In genomic region chr11:9862981-9863380, GRCh38 we compare ENCODE assay signal across 20 cellular contexts.
DNase-seq lines count a peak whose midpoint lies in the region; ATAC-seq and TF ChIP-seq lines count a peak whose summit lies in the region.
"Had no signal": no experiment of that assay in that cellular context is flagged by ENCODE, and none has a peak within 500 bp of the region (broad histone marks: within the 10 kb centered on the region; RNA-seq: fewer than 3 reads in every experiment).

No MANE protein-coding gene starts in this region.

- H4K20me1 ChIP-seq in GM23338 (replicated peaks; ENCODE audit: insufficient read depth) (no peaks in the 10 kb centered on the region), osteoblast (ENCODE audit: insufficient read depth, low read length) (no peaks in the 10 kb centered on the region)

- intact Hi-C loops in activated CD4-positive, alpha-beta memory T cell treated with anti-CD3 and anti-CD28 coated beads for 36 hours (cut with micrococcal nuclease), result loop anchor here (1.0 to 5.0 kb wide), 4 partner anchors 110 to 460 kb away; no protein-coding TSS in a partner anchor

- H3K27me3 Mint-ChIP-seq in GM23338 (ENCODE audit: insufficient read depth, low read depth, poor library complexity), result no peaks in the 10 kb centered on the region
- no peaks in the 10 kb centered on the region for H3K27me3 Mint-ChIP-seq in activated CD4-positive, alpha-beta memory T cell treated with anti-CD3 and anti-CD28 coated beads for 36 hours
- H3K27me3 Mint-ChIP-seq: activated naive CD8-positive, alpha-beta T cell treated with anti-CD3 and anti-CD28 coated beads, Interleukin-2, amount 50 U/mL, for 24 hours had no signal

- H3K4me2 ChIP-seq in GM23338, result peak overlapping the region; percentile 22; the same call in 1 of the 2 replicates
- H3K4me2 ChIP-seq in osteoblast (ENCODE audit: insufficient read depth, low read length), result no peak overlapping the region
- H3K4me2 ChIP-seq: KMS-11 had no signal

- H3K27ac Mint-ChIP-seq in GM23338, result peak overlapping the region; percentile 81
- H3K27ac Mint-ChIP-seq in activated CD4-positive, alpha-beta memory T cell treated with anti-CD3 and anti-CD28 coated beads for 36 hours, result no peak overlapping the region
- H3K27ac Mint-ChIP-seq: activated naive CD8-positive, alpha-beta T cell treated with anti-CD3 and anti-CD28 coated beads, Interleukin-2, amount 50 U/mL, for 24 hours; stimulated activated effector memory CD8-positive, alpha-beta T cell treated with anti-CD3 and anti-CD28 coated beads, Interleukin-12 subunit alpha, Interleukin-12 subunit beta, amount 100 ng/mL, for 72 hours had no signal

- peak; percentile 33; the same call in 2 of the 3 replicates for ATAC-seq in GM23338
- ATAC-seq: activated naive CD8-positive, alpha-beta T cell treated with anti-CD3 and anti-CD28 coated beads, Interleukin-2, amount 50 U/mL, for 24 hours; stimulated activated effector memory CD8-positive, alpha-beta T cell treated with anti-CD3 and anti-CD28 coated beads, Interleukin-12 subunit alpha, Interleukin-12 subunit beta, amount 100 ng/mL, for 72 hours had no signal

- POLR2A ChIA-PET in activated CD4-positive, alpha-beta memory T cell treated with anti-CD3 and anti-CD28 coated beads for 36 hours (lab: Charles Lee), result no interaction called here

- peaks cover 30% of the 10 kb centered on the region for H3K4me1 ChIP-seq in GM23338 (ENCODE audit: insufficient read depth)
- H3K4me1 ChIP-seq in osteoblast (ENCODE audit: insufficient read depth, low read length), result peaks cover 37% of the 10 kb centered on the region
- H3K4me1 ChIP-seq in effector memory CD4-positive, alpha-beta T cell (ENCODE audit: control insufficient read depth, insufficient read depth, low read length, poor library complexity, severe bottlenecking), result peaks cover 4% of the 10 kb centered on the region

- H2AFZ ChIP-seq in GM23338 (no peak overlapping the region), osteoblast (ENCODE audit: low read length) (no peak overlapping the region)

- DNase-seq in GM23338 (ENCODE audit: low spot score) (peak; percentile 53), NOMO-1 (lab: John Stamatoyannopoulos, UW; ENCODE audit: unreplicated experiment in 2 of 2) (peak; percentile 8 to 59), dermis microvascular lymphatic vessel endothelial cell (ENCODE audit: low read depth in 2 of 2) (peak; percentile 57 to 72), osteoblast (ENCODE audit: insufficient read length, low spot score, missing footprints) (peak; percentile 75), HuH-7 (ENCODE audit: low spot score) (no peak)
- DNase-seq in effector memory CD4-positive, alpha-beta T cell, result no peak
- no peak for DNase-seq in activated CD4-positive, alpha-beta memory T cell treated with anti-CD3 and anti-CD28 coated beads for 36 hours
- no peak for DNase-seq in effector CD4-positive, alpha-beta T cell
- DNase-seq: activated naive CD8-positive, alpha-beta T cell treated with anti-CD3 and anti-CD28 coated beads, Interleukin-2, amount 50 U/mL, for 24 hours; GF-D8; mammary epithelial cell; NCI-H2081 treated with DMSO at 0.1 percent for 48 hours; NCI-H82; SHP77; sigmoid colon; T-helper 9 cell; upper lobe of left lung had no signal

- H3K36me3 Mint-ChIP-seq in GM23338 (ENCODE audit: low read depth), result peaks cover 9% of the 10 kb centered on the region; the same call in 2 of the 3 replicates
- peaks cover 2% of the 10 kb centered on the region for H3K36me3 Mint-ChIP-seq in activated CD4-positive, alpha-beta memory T cell treated with anti-CD3 and anti-CD28 coated beads for 36 hours
- H3K36me3 Mint-ChIP-seq: stimulated activated effector memory CD8-positive, alpha-beta T cell treated with anti-CD3 and anti-CD28 coated beads, Interleukin-12 subunit alpha, Interleukin-12 subunit beta, amount 100 ng/mL, for 72 hours had no signal

- peaks cover 38% of the 10 kb centered on the region for H3K4me1 Mint-ChIP-seq in GM23338
- peaks cover 27% of the 10 kb centered on the region for H3K4me1 Mint-ChIP-seq in activated CD4-positive, alpha-beta memory T cell treated with anti-CD3 and anti-CD28 coated beads for 36 hours (ENCODE audit: low read depth)

- CTCF ChIA-PET in activated CD4-positive, alpha-beta memory T cell treated with anti-CD3 and anti-CD28 coated beads for 36 hours (lab: Charles Lee), result interaction anchor here (0.6 to 4.2 kb wide), 15 partner anchors 11 to 461 kb away, joined by 3 to 27 read pairs (median 5); no protein-coding TSS in a partner anchor

- H3K27me3 ChIP-seq in GM23338 (ENCODE audit: insufficient read depth) (no peaks in the 10 kb centered on the region), osteoblast (ENCODE audit: insufficient read depth, low read length) (no peaks in the 10 kb centered on the region)
- no peaks in the 10 kb centered on the region for H3K27me3 ChIP-seq in effector memory CD4-positive, alpha-beta T cell (replicated peaks; ENCODE audit: control insufficient read depth, insufficient read depth, low read length, poor library complexity, severe bottlenecking)
- H3K27me3 ChIP-seq: neutrophil, sigmoid colon, upper lobe of left lung had no signal

- H3K4me3 Mint-ChIP-seq in GM23338, result no peak overlapping the region; the same call in 2 of the 3 replicates
- H3K4me3 Mint-ChIP-seq in activated CD4-positive, alpha-beta memory T cell treated with anti-CD3 and anti-CD28 coated beads for 36 hours, result no peak overlapping the region
- H3K4me3 Mint-ChIP-seq: activated naive CD8-positive, alpha-beta T cell treated with anti-CD3 and anti-CD28 coated beads, Interleukin-2, amount 50 U/mL, for 24 hours; stimulated activated effector memory CD8-positive, alpha-beta T cell treated with anti-CD3 and anti-CD28 coated beads, Interleukin-12 subunit alpha, Interleukin-12 subunit beta, amount 100 ng/mL, for 72 hours had no signal

- H3K27ac ChIP-seq in GM23338 (ENCODE audit: low read depth) (0 out of 2 replicates have a peak overlapping the region, but pooled peaks have one; percentile 0), osteoblast (ENCODE audit: low read depth, low read length) (peak overlapping the region; percentile 34)
- no peak overlapping the region for H3K27ac ChIP-seq in effector memory CD4-positive, alpha-beta T cell (ENCODE audit: insufficient read depth, low read length, poor library complexity, severe bottlenecking)
- H3K27ac ChIP-seq: KMS-11, neutrophil, sigmoid colon had no signal

- no peak for TF ChIP-seq CTCF in GM23338 (conservative IDR thresholded peaks at IDR 0.05; ENCODE audit: low read depth in 2 of 2)
- no peak for TF ChIP-seq CTCF in osteoblast (IDR thresholded peaks at IDR 0.05; ENCODE audit: extremely low read depth, low read depth, low read length)

- no peaks in the 10 kb centered on the region; the same call in 1 of the 2 replicates for H3F3A ChIP-seq in GM23338 (replicated peaks; ENCODE audit: low read depth)

- H3K79me2 ChIP-seq in GM23338 (replicated peaks; ENCODE audit: insufficient read depth), result no peaks in the 10 kb centered on the region
- H3K79me2 ChIP-seq in osteoblast (ENCODE audit: insufficient read depth, low read length), result no peaks in the 10 kb centered on the region

- 0 out of 3 replicates have a peak, but pooled peaks cover 4% of the 10 kb centered on the region for H3K9me3 Mint-ChIP-seq in GM23338
- H3K9me3 Mint-ChIP-seq in activated CD4-positive, alpha-beta memory T cell treated with anti-CD3 and anti-CD28 coated beads for 36 hours, result no peaks in the 10 kb centered on the region
- H3K9me3 Mint-ChIP-seq: activated naive CD8-positive, alpha-beta T cell treated with anti-CD3 and anti-CD28 coated beads, Interleukin-2, amount 50 U/mL, for 24 hours; stimulated activated effector memory CD8-positive, alpha-beta T cell treated with anti-CD3 and anti-CD28 coated beads, Interleukin-12 subunit alpha, Interleukin-12 subunit beta, amount 100 ng/mL, for 72 hours had no signal

- no peaks in the 10 kb centered on the region for H3K9me3 ChIP-seq in osteoblast (ENCODE audit: low read depth, low read length)
- no peaks in the 10 kb centered on the region for H3K9me3 ChIP-seq in effector memory CD4-positive, alpha-beta T cell (ENCODE audit: control insufficient read depth, low read length)
- H3K9me3 ChIP-seq: neutrophil, sigmoid colon, upper lobe of left lung had no signal

- H3K4me3 ChIP-seq in GM23338 (no peak overlapping the region), osteoblast (ENCODE audit: insufficient read depth, low read length) (no peak overlapping the region)
- H3K4me3 ChIP-seq in effector memory CD4-positive, alpha-beta T cell (ENCODE audit: insufficient read depth, low read depth, low read length, poor library complexity, severe bottlenecking), result no peak overlapping the region
- H3K4me3 ChIP-seq: sigmoid colon, upper lobe of left lung had no signal

- H3K36me3 ChIP-seq in GM23338 (ENCODE audit: insufficient read depth) (no peaks in the 10 kb centered on the region), osteoblast (ENCODE audit: insufficient read depth, low read length) (no peaks in the 10 kb centered on the region)
- H3K36me3 ChIP-seq in effector memory CD4-positive, alpha-beta T cell (ENCODE audit: control insufficient read depth, insufficient read depth, low read length), result no peaks in the 10 kb centered on the region
- H3K36me3 ChIP-seq: neutrophil, sigmoid colon, upper lobe of left lung had no signal

- H3K9me2 ChIP-seq in GM23338 (ENCODE audit: insufficient read depth), result no peaks in the 10 kb centered on the region

TF ChIP-seq in GM23338, 12 proteins besides CTCF, POLR2A, EP300 and RAD21 (continues in another document):
- no peak for TF ChIP-seq STAT1 (IDR thresholded peaks at IDR 0.05; ENCODE audit: unreplicated experiment)

Comparison
In these comparisons a context has a peak if more than half of its experiments do, and no peak if none do; other contexts are left out.
1. DNase-seq: peak in GM23338 (single experiment), NOMO-1 (2 of 2), dermis microvascular lymphatic vessel endothelial cell (2 of 2) and osteoblast (single experiment); none in effector memory CD4-positive, alpha-beta T cell (0 of 3), activated CD4-positive, alpha-beta memory T cell treated with anti-CD3 and anti-CD28 coated beads for 36 hours (single experiment), effector CD4-positive, alpha-beta T cell (single experiment) and HuH-7 (single experiment).